28 cellular contexts compared by ENCODE assay signal in the genomic region with DNA sequence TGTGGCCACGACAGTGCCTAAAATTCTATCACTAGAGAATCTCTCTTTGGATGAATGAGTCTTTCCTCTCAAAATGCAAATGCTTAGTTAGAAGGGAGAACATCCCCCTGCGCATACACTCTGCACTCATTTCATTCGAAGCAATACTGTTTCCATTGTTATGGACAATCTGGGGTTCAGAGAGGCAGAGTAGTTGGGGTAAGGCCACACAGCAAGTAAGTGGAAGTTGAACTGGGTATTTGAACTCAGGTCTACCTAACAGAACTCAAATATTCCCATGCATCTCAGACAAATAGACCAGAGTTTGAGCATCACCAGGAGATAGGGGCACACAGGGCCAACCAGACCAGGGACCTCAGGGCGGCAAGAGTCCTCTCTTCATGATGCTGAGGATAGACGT. TPM values are rescaled to one million over a fixed set of nuclear protein-coding genes. Genes with fewer than 3 reads are reported as not detected.
"Had no signal": no experiment of that assay in that cellular context is flagged by ENCODE, and none has a peak within 500 bp of the region (broad histone marks: within the 10 kb centered on the region; RNA-seq: fewer than 3 reads in every experiment).

No MANE protein-coding gene starts in this region.

- H3K27ac ChIP-seq: colonic mucosa, epithelial cell of prostate, esophagus squamous epithelium, gastrocnemius medialis, heart right ventricle, left lung, lower lobe of right lung had no signal

- ATAC-seq: effector memory CD8-positive, alpha-beta T cell; esophagus mucosa; gastrocnemius medialis; heart right ventricle; left cardiac atrium; left lung; left ventricle myocardium superior; lower lobe of right lung had no signal

- H3K36me3 ChIP-seq: colonic mucosa, esophagus squamous epithelium, gastrocnemius medialis, heart right ventricle, left lung, lower lobe of right lung had no signal

- H3K4me3 ChIP-seq: colonic mucosa, esophagus squamous epithelium, gastrocnemius medialis, heart right ventricle, left lung, lower lobe of right lung had no signal

- H3K9me3 Mint-ChIP-seq: dendritic cell treated with granulocyte-macrophage colony-stimulating factor and Interleukin-4, amounts not matched to agents 40 ng/mL and 50 ng/mL, for 4 days; effector memory CD8-positive, alpha-beta T cell; endodermal cell had no signal

- H3K27ac Mint-ChIP-seq: dendritic cell treated with granulocyte-macrophage colony-stimulating factor and Interleukin-4, amounts not matched to agents 40 ng/mL and 50 ng/mL, for 4 days; effector memory CD8-positive, alpha-beta T cell; endodermal cell had no signal

- FAIRE-seq: endometrium, islet of Langerhans, keratinocyte had no signal

- H3K4me1 ChIP-seq: colonic mucosa had no signal

- H3K27me3 ChIP-seq: colonic mucosa had no signal

- H3K9me3 ChIP-seq: colonic mucosa, esophagus squamous epithelium, gastrocnemius medialis, heart right ventricle, left lung, lower lobe of right lung had no signal

- H3K4me3 Mint-ChIP-seq: dendritic cell treated with granulocyte-macrophage colony-stimulating factor and Interleukin-4, amounts not matched to agents 40 ng/mL and 50 ng/mL, for 4 days; effector memory CD8-positive, alpha-beta T cell; endodermal cell had no signal

- DNase-seq: colonic mucosa; cortex of kidney; effector CD8-positive, alpha-beta T cell; effector memory CD8-positive, alpha-beta T cell; endodermal cell; erythroblast; esophagus squamous epithelium; foreskin fibroblast; foreskin melanocyte; gastrocnemius medialis; glutamatergic neuron; head of caudate nucleus; heart right ventricle; hippocampal formation; left cardiac atrium; left lung; left ventricle myocardium superior; lower lobe of right lung; mesenchymal stem cell; midbrain had no signal

RNA-seq across cellular contexts. Expression of a gene that starts 25.5 kb away (rescaled TPM):
- total RNA-seq: dermis microvascular lymphatic vessel endothelial cell, glomerular endothelial cell had no signal
